ENCODE assay signal across 10 cellular contexts in genomic region chr9:7298123-7298522, GRCh38.
DNase-seq lines count a peak whose midpoint lies in the region; ATAC-seq, FAIRE-seq and TF ChIP-seq lines count a peak whose summit lies in the region.
"Had no signal": no experiment of that assay in that cellular context is flagged by ENCODE, and none has a peak within 500 bp of the region (broad histone marks: within the 10 kb centered on the region; RNA-seq: fewer than 3 reads in every experiment).

No MANE protein-coding gene starts in this region.

- H3K4me1 Mint-ChIP-seq in central memory CD8-positive, alpha-beta T cell = peaks cover 6% of the 10 kb centered on the region

- H3K27ac ChIP-seq in upper lobe of left lung = no peak overlapping the region

- H3K9me3 ChIP-seq in upper lobe of left lung = no peaks in the 10 kb centered on the region

- no peak overlapping the region for H3K27ac Mint-ChIP-seq in central memory CD8-positive, alpha-beta T cell (ENCODE audit: low read depth)

- H3K4me3 Mint-ChIP-seq in central memory CD8-positive, alpha-beta T cell = no peak overlapping the region

- H3K4me1 ChIP-seq in upper lobe of left lung = no peaks in the 10 kb centered on the region

- no peak for TF ChIP-seq CTCF in upper lobe of left lung (IDR thresholded peaks at IDR 0.05)

- TF ChIP-seq POLR2A in upper lobe of left lung (IDR thresholded peaks at IDR 0.05) = no peak

- peak; percentile 98 for ATAC-seq in GM19455 (IDR thresholded peaks at IDR 0.05; ENCODE audit: unreplicated experiment)
- peak; percentile 94 for ATAC-seq in HG03135 (IDR thresholded peaks at IDR 0.05; ENCODE audit: unreplicated experiment)
- peak; percentile 52 for ATAC-seq in central memory CD8-positive, alpha-beta T cell (replicated peaks; ENCODE audit: extremely low read depth, poor library complexity, severe bottlenecking)
- no peak for ATAC-seq in upper lobe of left lung (ENCODE audit: low FRiP score in 2 of 2)

- no peak overlapping the region for H3K4me3 ChIP-seq in upper lobe of left lung

- no peaks in the 10 kb centered on the region for H3K9me3 Mint-ChIP-seq in central memory CD8-positive, alpha-beta T cell

- peaks cover 11% of the 10 kb centered on the region for H3K27me3 Mint-ChIP-seq in central memory CD8-positive, alpha-beta T cell

- no peak for TF ChIP-seq EP300 in upper lobe of left lung (IDR thresholded peaks at IDR 0.05)

- peak; percentile 99 for FAIRE-seq in GM18507 (lab: Jason Lieb, UNC)

- no peaks in the 10 kb centered on the region for H3K27me3 ChIP-seq in upper lobe of left lung

- WGBS in upper lobe of left lung, 2 donors = 49 to 62% methylated on average over 3 of the region's 3 CpGs

- no peaks in the 10 kb centered on the region for H3K36me3 Mint-ChIP-seq in central memory CD8-positive, alpha-beta T cell (ENCODE audit: insufficient read depth)

- no peaks in the 10 kb centered on the region for H3K36me3 ChIP-seq in upper lobe of left lung

- peak; percentile 60 for DNase-seq in GM18507 (ENCODE audit: extremely low spot score, insufficient read length, low read depth)
- no peak for DNase-seq in central memory CD8-positive, alpha-beta T cell (ENCODE audit: low spot score in 2 of 2)
- no peak for DNase-seq in DMS53 (lab: John Stamatoyannopoulos, UW)
- no peak for DNase-seq in NAMALWA (ENCODE audit: low spot score)
- DNase-seq in upper lobe of left lung = no peak
- no peak for DNase-seq in NCI-H446 treated with DMSO at 0.1 percent for 48 hours (lab: John Stamatoyannopoulos, UW)
- DNase-seq: activated CD4-positive, CD25-positive, alpha-beta regulatory T cell treated with anti-CD3 and anti-CD28 coated beads, Interleukin-2, amount 50 U/mL, for 72 hours; NCI-H1417 treated with DMSO at 0.1 percent for 48 hours had no signal

Comparison
In these comparisons a context has a peak if more than half of its experiments do, and no peak if none do; other contexts are left out.
1. ATAC-seq: peak in GM19455 (single experiment), HG03135 (single experiment) and central memory CD8-positive, alpha-beta T cell (single experiment); none in upper lobe of left lung (0 of 2).